Comparison of ENCODE assay signal across 16 cellular contexts in the genomic region with DNA sequence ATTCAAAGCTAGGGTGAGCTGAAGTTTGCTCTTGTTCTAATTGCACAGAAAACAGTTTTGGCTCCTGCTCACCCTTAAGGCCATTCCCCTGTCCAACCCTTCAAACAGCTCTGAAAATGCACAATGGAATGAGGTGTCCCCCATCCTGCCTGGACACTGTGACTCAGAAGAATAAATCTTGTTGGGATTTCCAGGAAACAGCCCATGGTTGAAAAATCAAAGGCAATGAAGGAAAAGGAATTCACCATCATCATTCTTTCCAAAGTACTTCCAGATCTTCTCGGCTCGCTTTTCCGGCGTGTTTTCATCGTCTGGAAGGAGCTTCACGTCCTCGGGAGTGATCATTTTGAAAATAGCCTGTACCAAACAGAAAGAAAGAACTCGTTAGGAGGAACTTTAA. TPM values are rescaled to one million over a fixed set of nuclear protein-coding genes. Genes with fewer than 3 reads are reported as not detected.
A peak's percentile ranks its signal among the peaks of the same experiment; 100 is the strongest.
DNase-seq lines count a peak whose midpoint lies in the region; TF ChIP-seq lines count a peak whose summit lies in the region.
"Had no signal": no experiment of that assay in that cellular context is flagged by ENCODE, and none has a peak within 500 bp of the region (broad histone marks: within the 10 kb centered on the region; RNA-seq: fewer than 3 reads in every experiment).

No MANE protein-coding gene starts in this region.

- H3F3A ChIP-seq in GM23248 (ENCODE audit: insufficient read depth) = peaks cover 12% of the 10 kb centered on the region

- H3K4me1 ChIP-seq in GM23248 (ENCODE audit: insufficient read depth) (peaks cover 19% of the 10 kb centered on the region), tibial nerve (peaks cover 0 to 19% (median 11%) of the 10 kb centered on the region in 4 donors), ascending aorta (no peaks in the 10 kb centered on the region)
- H3K4me1 ChIP-seq: parathyroid adenoma had no signal

- H4K20me1 ChIP-seq in GM23248 (ENCODE audit: insufficient read depth) = no peaks in the 10 kb centered on the region

- TF ChIP-seq CTCF in tibial nerve (IDR thresholded peaks at IDR 0.05) = no peak
- no peak for TF ChIP-seq CTCF in ascending aorta (IDR thresholded peaks at IDR 0.05)

- no peak for TF ChIP-seq POLR2A in tibial nerve (IDR thresholded peaks at IDR 0.05)

- H3K27me3 ChIP-seq in GM23248 (replicated peaks; ENCODE audit: insufficient read depth) (no peaks in the 10 kb centered on the region), tibial nerve (no peaks in the 10 kb centered on the region), ascending aorta (no peaks in the 10 kb centered on the region)

- peak overlapping the region; percentile 72 for H2AFZ ChIP-seq in GM23248
- H2AFZ ChIP-seq: parathyroid adenoma had no signal

- H3K9me2 ChIP-seq in GM23248 (ENCODE audit: insufficient read depth) = no peaks in the 10 kb centered on the region

- H3K4me3 ChIP-seq in GM23248 (peak overlapping the region; percentile 59), tibial nerve (no peak overlapping the region), ascending aorta (no peak overlapping the region)
- H3K4me3 ChIP-seq: lower lobe of right lung had no signal

- H3K9me3 ChIP-seq in GM23248 (ENCODE audit: low read depth) (no peaks in the 10 kb centered on the region), tibial nerve (no peaks in the 10 kb centered on the region), ascending aorta (no peaks in the 10 kb centered on the region)
- H3K9me3 ChIP-seq: lower lobe of right lung had no signal

- H3K79me2 ChIP-seq in GM23248 (ENCODE audit: insufficient read depth) = no peaks in the 10 kb centered on the region
- H3K79me2 ChIP-seq: parathyroid adenoma had no signal

- in situ Hi-C loops in GM23248 (cut with MboI) = no loop called here

- 0 to 1% methylated on average over 8 of the region's 8 CpGs for WGBS in GM23248 (ENCODE audit: low coverage in 1 of 2, low lambda C conversion rate in 2 of 2, missing lambda C conversion rate in 2 of 2), 2 experiments
- 40 to 57% methylated on average over 8 of the region's 8 CpGs for WGBS in tibial nerve, 2 donors

- DNase-seq in GM23248 (peak; percentile 80), amniotic epithelial cell (ENCODE audit: low read depth) (peak; percentile 45), left kidney (ENCODE audit: low read depth, low spot score) (peak; percentile 76), tibial nerve (ENCODE audit: low spot score in 2 of 2) (peak in 1 of 2 donors; percentile 13), NCI-H2171 treated with DMSO at 0.1 percent for 48 hours (lab: John Stamatoyannopoulos, UW) (no peak), ascending aorta (ENCODE audit: low spot score in 2 of 2) (no peak), activated gamma-delta T cell (lab: John Stamatoyannopoulos, UW) (no peak)
- no peak for DNase-seq in stimulated activated CD4-positive, alpha-beta T cell treated with anti-CD3 and anti-CD28 coated beads, Interleukin-1b, Interleukin-23, amount 100 ng/mL, for 48 hours
- DNase-seq: activated naive CD8-positive, alpha-beta T cell treated with anti-CD3 and anti-CD28 coated beads, Interleukin-2, amount 10 ng/mL, durations not matched to agents 7 days and 5 days; effector CD4-positive, alpha-beta T cell; head of caudate nucleus; lower lobe of right lung; NCI-H2227 treated with DMSO at 0.1 percent for 48 hours; stimulated activated CD4-positive, alpha-beta T cell treated with anti-CD3 and anti-CD28 coated beads, Interleukin-4, amount 100 ng/mL, for 1 hour; stimulated activated naive CD4-positive, alpha-beta T cell had no signal

- H3K36me3 ChIP-seq in GM23248 (ENCODE audit: low read depth) (no peaks in the 10 kb centered on the region), tibial nerve (no peaks in the 10 kb centered on the region), ascending aorta (no peaks in the 10 kb centered on the region)
- H3K36me3 ChIP-seq: lower lobe of right lung had no signal

- peak in 1 of 2 donors; percentile 20 for TF ChIP-seq EP300 in tibial nerve (IDR thresholded peaks at IDR 0.05)

- H3K9ac ChIP-seq in GM23248 = peak overlapping the region; percentile 33; the same call in 1 of the 2 replicates
- H3K9ac ChIP-seq: parathyroid adenoma had no signal

- intact Hi-C loops in ascending aorta (cut with DNase I) = no loop called here

- peak overlapping the region; percentile 86 for H3K4me2 ChIP-seq in GM23248 (ENCODE audit: unreplicated experiment)

- H3K27ac ChIP-seq in GM23248 (peak overlapping the region; percentile 50), tibial nerve (peak overlapping the region in 3 of 4 donors; percentile 29 to 76 (median 62)), ascending aorta (peak overlapping the region in 1 of 2 donors; percentile 34)
- H3K27ac ChIP-seq: parathyroid adenoma had no signal

RNA-seq across cellular contexts. Expression of a gene that starts 4.3 kb away (rescaled TPM):
- not detected in 2 replicates for total RNA-seq in GM23248 (2014; rRNA removed; shearing (Covaris generic))
- polyA plus RNA-seq in GM23248 (2016; fragmentation: Nextera tagmentation; extraction: Ambion mirVana) = not detected in 2 replicates
- total RNA-seq in tibial nerve (not detected), ascending aorta (not detected)
- total RNA-seq: activated naive CD8-positive, alpha-beta T cell treated with anti-CD3 and anti-CD28 coated beads, Interleukin-2, amount 10 ng/mL, durations not matched to agents 7 days and 5 days; lower lobe of right lung had no signal

Comparison
In these comparisons a context has a peak if more than half of its experiments do, and no peak if none do; other contexts are left out.
1. DNase-seq: peak in GM23248 (single experiment), amniotic epithelial cell (single experiment) and left kidney (single experiment); none in NCI-H2171 treated with DMSO at 0.1 percent for 48 hours (single experiment), ascending aorta (0 of 2), activated gamma-delta T cell (single experiment) and stimulated activated CD4-positive, alpha-beta T cell treated with anti-CD3 and anti-CD28 coated beads, Interleukin-1b, Interleukin-23, amount 100 ng/mL, for 48 hours (single experiment).